13 cellular contexts compared by ENCODE assay signal in genomic region chr16:87123356-87124001, GRCh38.
"Had no signal": no experiment of that assay in that cellular context is flagged by ENCODE, and none has a peak within 500 bp of the region (broad histone marks: within the 10 kb centered on the region; RNA-seq: fewer than 3 reads in every experiment).

No MANE protein-coding gene starts in this region.

- H3K4me3 ChIP-seq: dorsolateral prefrontal cortex, pancreas, skin epidermis had no signal

- H3K27ac ChIP-seq: dorsolateral prefrontal cortex, pancreas, skin epidermis had no signal

- H3K4me1 Mint-ChIP-seq: activated B cell treated with CpG ODN at 0.5 μM for 24 hours; activated CD4-positive, alpha-beta T cell treated with anti-CD3 and anti-CD28 coated beads, Interleukin-2, amount 10 ng/mL, durations not matched to agents 7 days and 5 days; activated naive CD8-positive, alpha-beta T cell treated with anti-CD3 and anti-CD28 coated beads, Interleukin-2, amount 50 U/mL, for 24 hours; natural killer cell had no signal

- H3K9me3 Mint-ChIP-seq: activated B cell treated with CpG ODN at 0.5 μM for 24 hours; activated CD4-positive, alpha-beta T cell treated with anti-CD3 and anti-CD28 coated beads, Interleukin-2, amount 10 ng/mL, durations not matched to agents 7 days and 5 days; activated naive CD8-positive, alpha-beta T cell treated with anti-CD3 and anti-CD28 coated beads, Interleukin-2, amount 50 U/mL, for 24 hours; natural killer cell had no signal

- H3K27me3 ChIP-seq: pancreas had no signal

- H3K36me3 ChIP-seq: pancreas had no signal

- H3K9me3 ChIP-seq: pancreas had no signal

- H3K4me3 Mint-ChIP-seq: activated B cell treated with CpG ODN at 0.5 μM for 24 hours; activated CD4-positive, alpha-beta T cell treated with anti-CD3 and anti-CD28 coated beads, Interleukin-2, amount 10 ng/mL, durations not matched to agents 7 days and 5 days; activated naive CD8-positive, alpha-beta T cell treated with anti-CD3 and anti-CD28 coated beads, Interleukin-2, amount 50 U/mL, for 24 hours; natural killer cell had no signal

- H3K36me3 Mint-ChIP-seq: natural killer cell had no signal

- DNase-seq: activated B cell treated with CpG ODN at 0.5 μM for 24 hours; activated CD4-positive, alpha-beta T cell treated with anti-CD3 and anti-CD28 coated beads, Interleukin-2, amount 10 ng/mL, durations not matched to agents 7 days and 5 days; activated CD8-positive, alpha-beta memory T cell treated with anti-CD3 and anti-CD28 coated beads for 24 hours; activated naive CD4-positive, alpha-beta T cell treated with Interleukin-2 at 50 U/mL for 16 hours; activated naive CD8-positive, alpha-beta T cell treated with anti-CD3 and anti-CD28 coated beads, Interleukin-2, amount 50 U/mL, for 24 hours; cerebellar nuclear complex; dorsolateral prefrontal cortex; hypothalamus; mammary epithelial cell; natural killer cell; pancreas; T-helper 1 cell had no signal

- H3K27ac Mint-ChIP-seq: activated B cell treated with CpG ODN at 0.5 μM for 24 hours; activated CD4-positive, alpha-beta T cell treated with anti-CD3 and anti-CD28 coated beads, Interleukin-2, amount 10 ng/mL, durations not matched to agents 7 days and 5 days; activated naive CD8-positive, alpha-beta T cell treated with anti-CD3 and anti-CD28 coated beads, Interleukin-2, amount 50 U/mL, for 24 hours; natural killer cell had no signal

- ATAC-seq: activated naive CD8-positive, alpha-beta T cell treated with anti-CD3 and anti-CD28 coated beads, Interleukin-2, amount 50 U/mL, for 24 hours; natural killer cell; pancreas had no signal
